12 cellular contexts compared by ENCODE assay signal in genomic region chr2:101912545-101912944, GRCh38.
DNase-seq lines count a peak whose midpoint lies in the region; ATAC-seq and TF ChIP-seq lines count a peak whose summit lies in the region.
"Had no signal": no experiment of that assay in that cellular context is flagged by ENCODE, and none has a peak within 500 bp of the region (broad histone marks: within the 10 kb centered on the region; RNA-seq: fewer than 3 reads in every experiment).

No MANE protein-coding gene starts in this region.

- H3K27ac Mint-ChIP-seq in CD4-positive, alpha-beta T cell = no peak overlapping the region
- H3K27ac Mint-ChIP-seq: mesothelial cell of epicardium; T-helper 1 cell treated with Interleukin-12 subunit alpha and Interleukin-12 subunit beta and Interleukin-4 antibody, amounts not matched to agents 30 μg/mL and 1 μg/mL, for 36 hours had no signal

- TF ChIP-seq CTCF in NB4 (IDR thresholded peaks at IDR 0.05; ENCODE audit: low read depth, low read length) = no peak
- TF ChIP-seq CTCF in CD4-positive, alpha-beta T cell (IDR thresholded peaks at IDR 0.05) = no peak

- H4K20me1 ChIP-seq in BLaER1 treated with 17β-estradiol and CSF1 and Interleukin-3, amounts not matched to agents 10 nM and 100 nM = no peaks in the 10 kb centered on the region

- H3K9ac ChIP-seq in BLaER1 treated with 17β-estradiol and CSF1 and Interleukin-3, amounts not matched to agents 10 nM and 100 nM = peak overlapping the region in 5 of 11 experiments; percentile 33 to 74 (median 37); a peak in 6 of 22 replicates

- POLR2A ChIA-PET in CD4-positive, alpha-beta T cell (lab: Charles Lee) = no interaction called here

- intact Hi-C loops in sciatic nerve (cut with DNase I) = no loop called here
- intact Hi-C loops in CD4-positive, alpha-beta T cell (cut with DNase I, micrococcal nuclease) = no loop called here

- TF ChIP-seq POLR2A in NB4 (IDR thresholded peaks at IDR 0.05; ENCODE audit: extremely low read depth, insufficient read length) = no peak

- H3K4me2 ChIP-seq in BLaER1 treated with 17β-estradiol and CSF1 and Interleukin-3, amounts not matched to agents 10 nM and 100 nM = peak overlapping the region in 7 of 11 experiments; percentile 11 to 79 (median 60); a peak in 12 of 22 replicates

- H3K9me3 ChIP-seq in BLaER1 treated with 17β-estradiol and CSF1 and Interleukin-3, amounts not matched to agents 10 nM and 100 nM (replicated peaks in 1 of 11) = peaks cover 24 to 53% (median 41%) of the 10 kb centered on the region in 11 experiments
- peaks cover 15% of the 10 kb centered on the region for H3K9me3 ChIP-seq in CD4-positive, alpha-beta T cell (ENCODE audit: control insufficient read depth, low read length)

- H3K4me1 ChIP-seq in BLaER1 treated with 17β-estradiol and CSF1 and Interleukin-3, amounts not matched to agents 10 nM and 100 nM = peaks cover 0 to 67% (median 15%) of the 10 kb centered on the region in 10 experiments; a peak in 13 of 20 replicates

- H3K36me3 ChIP-seq in BLaER1 treated with 17β-estradiol and CSF1 and Interleukin-3, amounts not matched to agents 10 nM and 100 nM = peaks cover 0 to 5% (median 0%) of the 10 kb centered on the region in 11 experiments; a peak in 1 of 22 replicates
- H3K36me3 ChIP-seq: upper lobe of left lung had no signal

- H3K36me3 Mint-ChIP-seq in CD4-positive, alpha-beta T cell (ENCODE audit: low read depth) = no peaks in the 10 kb centered on the region
- H3K36me3 Mint-ChIP-seq: mesothelial cell of epicardium had no signal

- CTCF ChIA-PET in CD4-positive, alpha-beta T cell (lab: Charles Lee) = no interaction called here

- peaks cover 6% of the 10 kb centered on the region for H3K9me3 Mint-ChIP-seq in CD4-positive, alpha-beta T cell

- no peaks in the 10 kb centered on the region for H3K4me1 Mint-ChIP-seq in CD4-positive, alpha-beta T cell (ENCODE audit: low read depth)

- no peaks in the 10 kb centered on the region for H3K27me3 ChIP-seq in BLaER1 treated with 17β-estradiol and CSF1 and Interleukin-3, amounts not matched to agents 10 nM and 100 nM
- H3K27me3 ChIP-seq in CD4-positive, alpha-beta T cell (ENCODE audit: control insufficient read depth, insufficient read depth, low read length) = peaks cover 7% of the 10 kb centered on the region
- H3K27me3 ChIP-seq: upper lobe of left lung had no signal

- DNase-seq in NB4 (ENCODE audit: low read depth) = peak; percentile 54
- no peak for DNase-seq in sciatic nerve (ENCODE audit: low spot score)
- no peak for DNase-seq in CD4-positive, alpha-beta T cell
- no peak for DNase-seq in 8988T
- DNase-seq in hepatic stellate cell (ENCODE audit: low spot score) = no peak
- DNase-seq: NCI-H226, upper lobe of left lung had no signal

- H3K4me3 ChIP-seq in BLaER1 treated with 17β-estradiol and CSF1 and Interleukin-3, amounts not matched to agents 10 nM and 100 nM = peak overlapping the region in 2 of 10 experiments; percentile 6 to 15; a peak in 2 of 20 replicates
- H3K4me3 ChIP-seq in NB4 (ENCODE audit: low read depth, low read length) = no peak overlapping the region
- H3K4me3 ChIP-seq: upper lobe of left lung had no signal

- peak; percentile 63 for ATAC-seq in GM19025 (IDR thresholded peaks at IDR 0.05; ENCODE audit: low read depth, unreplicated experiment)
- peak; percentile 94 for ATAC-seq in HG02885 (IDR thresholded peaks at IDR 0.05; ENCODE audit: poor library complexity, unreplicated experiment)
- ATAC-seq in sciatic nerve = no peak
- ATAC-seq in CD4-positive, alpha-beta T cell (ENCODE audit: poor library complexity) = no peak

- H3K27me3 Mint-ChIP-seq in CD4-positive, alpha-beta T cell = peaks cover 16% of the 10 kb centered on the region

- peak overlapping the region in 8 of 11 experiments; percentile 30 to 91 (median 79); a peak in 15 of 22 replicates for H3K27ac ChIP-seq in BLaER1 treated with 17β-estradiol and CSF1 and Interleukin-3, amounts not matched to agents 10 nM and 100 nM
- H3K27ac ChIP-seq in CD4-positive, alpha-beta T cell (ENCODE audit: low read depth, low read length) = no peak overlapping the region
- H3K27ac ChIP-seq: upper lobe of left lung had no signal

- H3K4me3 Mint-ChIP-seq in CD4-positive, alpha-beta T cell = no peak overlapping the region
- H3K4me3 Mint-ChIP-seq: mesothelial cell of epicardium; T-helper 1 cell treated with Interleukin-12 subunit alpha and Interleukin-12 subunit beta and Interleukin-4 antibody, amounts not matched to agents 30 μg/mL and 1 μg/mL, for 36 hours had no signal

Comparison
In these comparisons a context has a peak if more than half of its experiments do, and no peak if none do; other contexts are left out.
1. ATAC-seq: peak in GM19025 (single experiment) and HG02885 (single experiment); none in sciatic nerve (single experiment) and CD4-positive, alpha-beta T cell (single experiment).